In the genomic region with DNA sequence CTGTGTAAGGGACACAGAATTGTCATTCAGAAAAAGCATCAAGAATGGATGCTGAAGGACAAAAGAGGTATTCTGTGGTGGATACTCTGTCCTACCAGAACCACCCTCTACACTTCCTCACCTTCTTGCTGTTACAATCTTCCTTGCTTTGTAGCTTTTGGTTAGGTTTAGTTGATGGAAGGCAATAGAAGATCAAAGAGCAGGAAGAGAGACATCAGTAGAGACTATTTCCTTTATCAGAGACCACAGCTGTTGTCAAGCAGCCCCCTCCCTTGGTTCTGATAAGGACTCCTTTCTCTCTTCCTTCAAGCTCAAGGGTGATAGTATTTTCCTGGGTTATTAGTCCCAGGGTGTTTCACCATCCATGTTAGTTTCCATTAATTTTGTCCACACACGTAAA, we compare ENCODE assay signal across 6 cellular contexts.
"Had no signal": no experiment of that assay in that cellular context is flagged by ENCODE, and none has a peak within 500 bp of the region (broad histone marks: within the 10 kb centered on the region; RNA-seq: fewer than 3 reads in every experiment).

No MANE protein-coding gene starts in this region.

- H3K9ac ChIP-seq: GM23248 had no signal

- H3K4me3 Mint-ChIP-seq: H9 had no signal

- H3K4me3 ChIP-seq: GM23248 had no signal

- H3K27ac ChIP-seq: GM23248 had no signal

- H3K27ac Mint-ChIP-seq: H9 had no signal

- H2AFZ ChIP-seq: GM23248 had no signal

- H3K4me1 Mint-ChIP-seq: H9 had no signal

- H3K9me3 Mint-ChIP-seq: H9 had no signal

- DNase-seq: GM23248, GOT3, H9, HCEC 1CT, IMR-90, KBM-7 had no signal
